ENCODE assay signal across 22 cellular contexts in the genomic region with DNA sequence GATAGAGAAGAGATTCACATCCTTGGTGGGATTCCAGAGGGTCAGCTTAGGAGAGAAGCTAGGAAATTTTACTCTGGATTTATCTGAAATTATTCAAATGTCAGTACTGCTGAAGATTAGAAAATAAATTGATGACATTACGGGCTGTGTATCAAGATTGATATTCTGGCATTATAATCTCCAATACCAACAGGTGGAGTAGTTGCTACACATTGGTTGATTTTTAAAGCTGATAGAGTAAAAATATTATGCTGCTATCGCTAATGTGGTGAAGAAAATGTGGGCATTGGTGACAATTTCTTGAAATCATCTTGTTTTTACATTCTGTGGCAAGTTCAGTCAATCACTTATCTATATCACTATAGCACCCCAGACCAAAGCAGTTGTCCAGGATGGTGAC.
DNase-seq lines count a peak whose midpoint lies in the region; ATAC-seq and TF ChIP-seq lines count a peak whose summit lies in the region.
"Had no signal": no experiment of that assay in that cellular context is flagged by ENCODE, and none has a peak within 500 bp of the region (broad histone marks: within the 10 kb centered on the region; RNA-seq: fewer than 3 reads in every experiment).

No MANE protein-coding gene starts in this region.

- peaks cover 0 to 5% of the 10 kb centered on the region in 2 experiments; a peak in 1 of 4 replicates for H3K4me1 Mint-ChIP-seq in H9
- H3K4me1 Mint-ChIP-seq: stimulated activated effector memory CD8-positive, alpha-beta T cell treated with anti-CD3 and anti-CD28 coated beads, Interleukin-12 subunit alpha, Interleukin-12 subunit beta, amount 100 ng/mL, for 72 hours; T-cell had no signal

- H3K4me3 ChIP-seq in AG04450 (ENCODE audit: low read depth, low read length) (no peak overlapping the region), OCI-LY3 (ENCODE audit: low read length) (no peak overlapping the region), fibroblast of lung (replicated peaks in 1 of 4; ENCODE audit: control extremely low read depth in 1 of 4, insufficient read depth in 1 of 4, low read depth in 3 of 4, low read length in 4 of 4) (no peak overlapping the region)
- H3K4me3 ChIP-seq: hepatocyte, lower lobe of right lung, ovary had no signal

- H3K9ac ChIP-seq in H9 (ENCODE audit: extremely low read depth, insufficient read length, low read length) (no peak overlapping the region), OCI-LY3 (ENCODE audit: low read length) (no peak overlapping the region), fibroblast of lung (ENCODE audit: insufficient read depth, low read length) (no peak overlapping the region)

- no peak overlapping the region for H3K18ac ChIP-seq in H9 (ENCODE audit: insufficient read length, low read depth, low read length)

- no peak overlapping the region for H4K91ac ChIP-seq in H9 (ENCODE audit: insufficient read length, low read depth, low read length)

- no peak overlapping the region for H2BK120ac ChIP-seq in H9 (ENCODE audit: low read depth, low read length, poor library complexity, severe bottlenecking)

- no peak overlapping the region for H3T11ph ChIP-seq in H9 (ENCODE audit: low read length)

- H3K4me1 ChIP-seq in H9 (ENCODE audit: insufficient read depth, low read length) = no peaks in the 10 kb centered on the region
- no peaks in the 10 kb centered on the region for H3K4me1 ChIP-seq in OCI-LY3 (ENCODE audit: low read length)
- no peaks in the 10 kb centered on the region for H3K4me1 ChIP-seq in fibroblast of lung (ENCODE audit: control insufficient read depth, extremely low read depth, insufficient read depth, low read length)
- H3K4me1 ChIP-seq: lower lobe of right lung had no signal

- TF ChIP-seq CTCF in AG04450 (IDR thresholded peaks at IDR 0.05; ENCODE audit: low read depth, low read length) (peak; percentile 29; the same call in 1 of the 2 replicates), H9 (conservative IDR thresholded peaks at IDR 0.05) (peak; percentile 21; the same call in 1 of the 3 replicates), OCI-LY3 (IDR thresholded peaks at IDR 0.05; ENCODE audit: low read depth, low read length) (peak; percentile 34), fibroblast of lung (conservative IDR thresholded peaks at IDR 0.05 in 1 of 2, IDR thresholded peaks at IDR 0.05 in 1 of 2; ENCODE audit: low read depth in 1 of 2, low read length in 2 of 2) (peak; percentile 7 to 40), GM20000 (IDR thresholded peaks at IDR 0.05; ENCODE audit: extremely low read depth, missing control alignments) (no peak)

- no peak overlapping the region for H3K27ac Mint-ChIP-seq in H9
- H3K27ac Mint-ChIP-seq: stimulated activated effector memory CD8-positive, alpha-beta T cell treated with anti-CD3 and anti-CD28 coated beads, Interleukin-12 subunit alpha, Interleukin-12 subunit beta, amount 100 ng/mL, for 72 hours; T-cell had no signal

- H3K4me3 Mint-ChIP-seq in H9 = no peak overlapping the region
- H3K4me3 Mint-ChIP-seq: stimulated activated effector memory CD8-positive, alpha-beta T cell treated with anti-CD3 and anti-CD28 coated beads, Interleukin-12 subunit alpha, Interleukin-12 subunit beta, amount 100 ng/mL, for 72 hours; T-cell had no signal

- H3K4ac ChIP-seq in H9 (ENCODE audit: low read depth, low read length) = no peak overlapping the region

- H3K27me3 Mint-ChIP-seq in H9 (ENCODE audit: low read depth) = peaks cover 6% of the 10 kb centered on the region
- H3K27me3 Mint-ChIP-seq: T-cell had no signal

- H3K4me2 ChIP-seq in H9 (ENCODE audit: insufficient read depth, insufficient read length, low read length) (no peak overlapping the region), OCI-LY3 (ENCODE audit: low read length) (no peak overlapping the region), fibroblast of lung (ENCODE audit: extremely low read depth, insufficient read depth, low read length) (no peak overlapping the region)
- H3K4me2 ChIP-seq: hepatocyte had no signal

- no peak overlapping the region for H2BK20ac ChIP-seq in H9 (ENCODE audit: low read depth, low read length, poor library complexity, severe bottlenecking)

- H3K27me3 ChIP-seq in AG04450 (ENCODE audit: control insufficient read depth, insufficient read depth, low read length) (no peaks in the 10 kb centered on the region), H9 (ENCODE audit: insufficient read depth, low read length) (no peaks in the 10 kb centered on the region), OCI-LY3 (ENCODE audit: low read depth, low read length) (no peaks in the 10 kb centered on the region), fibroblast of lung (ENCODE audit: control insufficient read depth, insufficient read depth, low read length) (no peaks in the 10 kb centered on the region)
- H3K27me3 ChIP-seq: hepatocyte, ovary had no signal

- H3K14ac ChIP-seq in H9 (ENCODE audit: insufficient read depth, low read length) = no peak overlapping the region

- H3K79me2 ChIP-seq in H9 (ENCODE audit: insufficient read depth, low read length) = no peaks in the 10 kb centered on the region
- no peaks in the 10 kb centered on the region for H3K79me2 ChIP-seq in OCI-LY3 (ENCODE audit: low read length)
- H3K79me2 ChIP-seq in fibroblast of lung (ENCODE audit: control insufficient read depth, insufficient read depth, low read length) = no peaks in the 10 kb centered on the region
- H3K79me2 ChIP-seq: hepatocyte had no signal

- H3K9me3 ChIP-seq in AG04450 (ENCODE audit: control insufficient read depth, insufficient read depth, low read length) (no peaks in the 10 kb centered on the region), H9 (ENCODE audit: control insufficient read depth, low read depth, low read length) (no peaks in the 10 kb centered on the region), OCI-LY3 (ENCODE audit: insufficient read depth, low read length) (no peaks in the 10 kb centered on the region), fibroblast of lung (ENCODE audit: control insufficient read depth, insufficient read depth, low read depth, low read length) (no peaks in the 10 kb centered on the region)
- H3K9me3 ChIP-seq: lower lobe of right lung, ovary had no signal

- POLR2A ChIA-PET in AG04450 (lab: Yijun Ruan, JAX) = no interaction called here

- DNase-seq in AG04450 (ENCODE audit: low read depth, low spot score) = no peak
- no peak for DNase-seq in H9
- DNase-seq in fibroblast of lung (ENCODE audit: low read depth in 2 of 2) = peak in 1 of 2 donors; percentile 24
- DNase-seq in GM20000 (ENCODE audit: low spot score) = no peak
- no peak for DNase-seq in kidney tubule cell (ENCODE audit: low spot score)
- DNase-seq in D341Med (ENCODE audit: low spot score) = no peak
- DNase-seq: activated CD4-positive, alpha-beta T cell treated with anti-CD3 and anti-CD28 coated beads for 48 hours; activated CD8-positive, alpha-beta memory T cell treated with anti-CD3 and anti-CD28 coated beads, Interleukin-2, amount 50 U/mL, for 4 hours; activated gamma-delta T cell treated with Interleukin-2 at 50 U/mL for 16 hours; GOT3; lower lobe of right lung; NCI-H1436 treated with DMSO at 0.1 percent for 48 hours; NCI-H2227 treated with DMSO at 0.1 percent for 48 hours; ovary; right cardiac atrium; stimulated activated CD4-positive, alpha-beta T cell treated with anti-CD3 and anti-CD28 coated beads, Interleukin-15, amount 100 ng/mL, for 24 hours; T-cell had no signal

- H2BK5ac ChIP-seq in H9 (ENCODE audit: insufficient read length, low read length) = no peak overlapping the region

- H3K36me3 ChIP-seq in OCI-LY3 (replicated peaks; ENCODE audit: low read depth, low read length) (no peaks in the 10 kb centered on the region), fibroblast of lung (ENCODE audit: control insufficient read depth, insufficient read depth, low read length) (no peaks in the 10 kb centered on the region)
- H3K36me3 ChIP-seq: lower lobe of right lung, ovary had no signal

- H2AFZ ChIP-seq in H9 (ENCODE audit: low read length) = no peak overlapping the region
- H2AFZ ChIP-seq in OCI-LY3 (ENCODE audit: low read depth, low read length) = no peak overlapping the region
- no peak overlapping the region for H2AFZ ChIP-seq in fibroblast of lung (ENCODE audit: low read length)
- H2AFZ ChIP-seq: hepatocyte had no signal

- no peak overlapping the region for H2BK15ac ChIP-seq in H9 (ENCODE audit: low read depth, low read length)

- no peak overlapping the region for H4K5ac ChIP-seq in H9 (ENCODE audit: insufficient read length, low read depth, low read length)

- no peaks in the 10 kb centered on the region for H4K20me1 ChIP-seq in H9 (ENCODE audit: control insufficient read depth, insufficient read depth, insufficient read length)
- H4K20me1 ChIP-seq in OCI-LY3 (ENCODE audit: insufficient read depth, low read length) = no peaks in the 10 kb centered on the region
- H4K20me1 ChIP-seq in fibroblast of lung (ENCODE audit: control insufficient read depth, extremely low read depth, insufficient read depth, low read length) = no peaks in the 10 kb centered on the region

- ATAC-seq in GM19328 (IDR thresholded peaks at IDR 0.05; ENCODE audit: unreplicated experiment) = no peak
- ATAC-seq: lower lobe of right lung; right cardiac atrium; Right ventricle myocardium inferior; stimulated activated effector memory CD8-positive, alpha-beta T cell treated with anti-CD3 and anti-CD28 coated beads, Interleukin-12 subunit alpha, Interleukin-12 subunit beta, amount 100 ng/mL, for 72 hours; T-cell had no signal

- WGBS in H9 (ENCODE audit: extremely low coverage, insufficient read length, low lambda C conversion rate) = no CpG with 5 or more reads among the region's 2 CpGs

- no peak overlapping the region for H4K8ac ChIP-seq in H9 (replicated peaks; ENCODE audit: insufficient read length, low read depth, low read length)

- no peaks in the 10 kb centered on the region for H3K23me2 ChIP-seq in H9 (ENCODE audit: insufficient read length, low read depth, low read length, poor library complexity, severe bottlenecking)

- H2AK5ac ChIP-seq in H9 (ENCODE audit: insufficient read length, low read length) = no peak overlapping the region

- no peaks in the 10 kb centered on the region for H3K36me3 Mint-ChIP-seq in H9 (ENCODE audit: insufficient read depth in 1 of 3, low read depth in 3 of 3)
- H3K36me3 Mint-ChIP-seq: stimulated activated effector memory CD8-positive, alpha-beta T cell treated with anti-CD3 and anti-CD28 coated beads, Interleukin-12 subunit alpha, Interleukin-12 subunit beta, amount 100 ng/mL, for 72 hours; T-cell had no signal

- no peak overlapping the region for H3K56ac ChIP-seq in H9 (ENCODE audit: insufficient read length, low read depth, low read length)

- H3K79me1 ChIP-seq in H9 (ENCODE audit: insufficient read depth, low read depth, low read length, poor library complexity, severe bottlenecking) = no peaks in the 10 kb centered on the region

- H3K27ac ChIP-seq in AG04450 (ENCODE audit: low read depth, low read length) (no peak overlapping the region), H9 (ENCODE audit: insufficient read length, low read depth, low read length) (no peak overlapping the region), OCI-LY3 (ENCODE audit: low read length) (no peak overlapping the region), fibroblast of lung (ENCODE audit: insufficient read depth, low read length) (no peak overlapping the region)
- H3K27ac ChIP-seq: hepatocyte, lower lobe of right lung, ovary had no signal

- H3K23ac ChIP-seq in H9 (ENCODE audit: insufficient read length, low read depth, low read length) = no peak overlapping the region

- CTCF ChIA-PET in AG04450 (lab: Charles Lee) = interaction anchor here (0.7 kb wide), 1 partner anchor 1996 kb away, joined by 4 read pairs; no protein-coding TSS in a partner anchor

- no peaks in the 10 kb centered on the region for H3K9me3 Mint-ChIP-seq in H9

- no peak overlapping the region for H2BK12ac ChIP-seq in H9 (ENCODE audit: insufficient read length, low read depth, low read length)
